Comparison of ENCODE assay signal across 1 cellular context in genomic region chr9:110065527-110065926, GRCh38.
A peak's percentile ranks its signal among the peaks of the same experiment; 100 is the strongest.
TF ChIP-seq lines count a peak whose summit lies in the region.

No MANE protein-coding gene starts in this region.

TF ChIP-seq in GM12878, 131 proteins besides CTCF, POLR2A, EP300 and RAD21 (continued from another document):
- no peak for TF ChIP-seq ZNF592 (IDR thresholded peaks at IDR 0.05)
- 0 out of 2 replicates have a peak, but pooled peaks have one; percentile 12 for TF ChIP-seq TCF7 (IDR thresholded peaks at IDR 0.05; ENCODE audit: borderline replicate concordance)
- peak; percentile 48; the same call in 1 of the 2 replicates for TF ChIP-seq ZNF24 (IDR thresholded peaks at IDR 0.05)
- TF ChIP-seq ZSCAN29 (IDR thresholded peaks at IDR 0.05): no peak
- TF ChIP-seq SRF (IDR thresholded peaks at IDR 0.05; ENCODE audit: low read depth in 2 of 2, low read length in 2 of 2): no peak
- no peak for TF ChIP-seq ESRRA (IDR thresholded peaks at IDR 0.05; ENCODE audit: low read length)
- no peak for TF ChIP-seq JUND (IDR thresholded peaks at IDR 0.05; ENCODE audit: low read depth, low read length)
- TF ChIP-seq HDGF (IDR thresholded peaks at IDR 0.05): no peak
- TF ChIP-seq E2F4 (IDR thresholded peaks at IDR 0.05; ENCODE audit: low read depth, low read length): no peak
- no peak for TF ChIP-seq KDM1A (IDR thresholded peaks at IDR 0.05; ENCODE audit: borderline replicate concordance)
- 0 out of 2 replicates have a peak, but pooled peaks have one; percentile 14 for TF ChIP-seq ATF7 (IDR thresholded peaks at IDR 0.05; ENCODE audit: low read depth)
- peak; percentile 18; the same call in 1 of the 2 replicates for TF ChIP-seq NFIC (IDR thresholded peaks at IDR 0.05; ENCODE audit: low read depth, low read length)
- no peak for TF ChIP-seq NR2F1 (conservative IDR thresholded peaks at IDR 0.05)
- TF ChIP-seq IKZF2 (IDR thresholded peaks at IDR 0.05): peak in 1 of 2 experiments; percentile 48; a peak in 3 of 4 replicates
- TF ChIP-seq MEF2A (IDR thresholded peaks at IDR 0.05; ENCODE audit: insufficient read depth, low read depth, low read length): no peak
- no peak for TF ChIP-seq ZNF274 (IDR thresholded peaks at IDR 0.05; ENCODE audit: insufficient read depth, insufficient read length)
- TF ChIP-seq MTA3 (IDR thresholded peaks at IDR 0.05; ENCODE audit: borderline replicate concordance, low read length): no peak
- no peak for TF ChIP-seq ATF3 (IDR thresholded peaks at IDR 0.05; ENCODE audit: borderline replicate concordance, extremely low read depth, low read depth, low read length)
- TF ChIP-seq CBFB (IDR thresholded peaks at IDR 0.05; ENCODE audit: low read depth): no peak
- TF ChIP-seq HDAC2 (IDR thresholded peaks at IDR 0.05): no peak
- TF ChIP-seq KAT2A (conservative IDR thresholded peaks at IDR 0.05; ENCODE audit: control insufficient read depth, low read depth, low read length): no peak
- TF ChIP-seq ZBTB33 (IDR thresholded peaks at IDR 0.05): no peak
- TF ChIP-seq HSF1 (IDR thresholded peaks at IDR 0.05; ENCODE audit: low read depth, low read length): no peak
- no peak for TF ChIP-seq TAF1 (IDR thresholded peaks at IDR 0.05; ENCODE audit: borderline replicate concordance, low read depth, low read length)
- no peak for TF ChIP-seq BCL3 (IDR thresholded peaks at IDR 0.05; ENCODE audit: borderline replicate concordance, insufficient read depth, low read depth, low read length, poor library complexity, severe bottlenecking)
- no peak for TF ChIP-seq LARP7 (IDR thresholded peaks at IDR 0.05)
- TF ChIP-seq MXI1 (IDR thresholded peaks at IDR 0.05; ENCODE audit: low read depth, low read length): no peak
- TF ChIP-seq MYB (IDR thresholded peaks at IDR 0.05; ENCODE audit: borderline replicate concordance, low read depth, low read length): no peak
- peak; percentile 32; the same call in 1 of the 2 replicates for TF ChIP-seq RUNX3 (IDR thresholded peaks at IDR 0.05; ENCODE audit: low read length)
- no peak for TF ChIP-seq E4F1 (IDR thresholded peaks at IDR 0.05; ENCODE audit: borderline replicate concordance, partially characterized antibody)
- TF ChIP-seq ETV6 (conservative IDR thresholded peaks at IDR 0.05 in 1 of 2, IDR thresholded peaks at IDR 0.05 in 1 of 2; ENCODE audit: borderline replicate concordance in 1 of 2, low read depth in 1 of 2): peak in 1 of 2 experiments; percentile 44; a peak in 1 of 4 replicates
- no peak for TF ChIP-seq SP1 (IDR thresholded peaks at IDR 0.05; ENCODE audit: low read depth, low read length)
- peak in 1 of 2 experiments; percentile 92; a peak in 2 of 4 replicates for TF ChIP-seq CEBPB (IDR thresholded peaks at IDR 0.05; ENCODE audit: borderline replicate concordance in 1 of 2, low read depth in 2 of 2, low read length in 2 of 2)
- no peak for TF ChIP-seq IRF4 (IDR thresholded peaks at IDR 0.05; ENCODE audit: low read depth, low read length)
TF ChIP-seq in GM12878: peak in this region for 9.
